In the genomic region with DNA sequence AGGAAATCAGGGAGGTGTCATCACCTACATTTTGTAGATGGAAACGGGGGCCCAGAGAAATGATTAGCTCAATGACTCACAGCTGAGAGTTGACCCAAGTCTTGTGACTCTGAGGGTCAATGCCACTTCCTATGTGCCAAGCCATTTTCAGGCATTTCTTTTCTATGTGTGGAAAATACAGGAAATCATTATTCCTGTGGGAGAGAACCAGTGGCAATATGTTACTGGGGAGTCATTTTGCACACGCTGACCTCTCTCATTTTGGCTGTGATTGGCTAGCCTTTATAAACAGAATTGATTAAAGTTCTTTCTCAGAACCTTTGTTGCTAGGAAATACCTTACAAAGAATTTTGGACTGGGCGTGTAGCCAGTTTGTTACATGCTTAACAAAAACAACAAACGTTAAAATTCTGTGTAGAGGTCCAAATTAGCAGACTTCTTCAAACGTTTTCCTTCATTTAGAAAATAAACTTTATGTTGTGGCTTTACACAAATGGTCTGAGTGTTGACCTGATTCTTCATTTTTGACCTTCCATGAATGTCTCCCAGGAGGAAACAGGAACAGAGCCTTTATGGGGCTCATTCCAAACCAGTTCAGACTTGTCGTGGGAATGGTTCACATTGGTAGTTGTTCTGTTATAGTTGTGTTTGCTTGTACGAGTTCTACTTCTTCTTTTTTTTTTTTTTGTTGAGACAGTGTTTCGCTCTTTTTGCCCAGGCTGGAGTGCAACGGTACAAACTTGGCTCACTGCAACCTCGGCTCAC, we compare ENCODE assay signal across 11 cellular contexts. TPM values are rescaled to one million over a fixed set of nuclear protein-coding genes. Genes with fewer than 3 reads are reported as not detected.
A peak's percentile ranks its signal among the peaks of the same experiment; 100 is the strongest.
DNase-seq lines count a peak whose midpoint lies in the region; ATAC-seq, FAIRE-seq and TF ChIP-seq lines count a peak whose summit lies in the region.
"Had no signal": no experiment of that assay in that cellular context is flagged by ENCODE, and none has a peak within 500 bp of the region (broad histone marks: within the 10 kb centered on the region; RNA-seq: fewer than 3 reads in every experiment).

No MANE protein-coding gene starts in this region.

- no peaks in the 10 kb centered on the region for H4K20me1 ChIP-seq in HepG2 (ENCODE audit: insufficient read depth, low read length)

- H3K79me2 ChIP-seq in HepG2 (ENCODE audit: insufficient read depth, low read length): peaks cover 53% of the 10 kb centered on the region

- CTCF ChIA-PET in HepG2 (lab: Yijun Ruan, JAX; ENCODE audit: low intra/inter-chr PET ratio, low total read pairs): no interaction called here
- CTCF ChIA-PET in CD4-positive, alpha-beta T cell (lab: Charles Lee): no interaction called here

- no peak overlapping the region for H3K27ac Mint-ChIP-seq in CD4-positive, alpha-beta T cell
- no peak overlapping the region for H3K27ac Mint-ChIP-seq in glutamatergic neuron (ENCODE audit: unreplicated experiment)
- H3K27ac Mint-ChIP-seq: activated CD8-positive, alpha-beta memory T cell treated with anti-CD3 and anti-CD28 coated beads, Interleukin-2, amount 10 ng/mL, durations not matched to agents 7 days and 5 days had no signal

- no peaks in the 10 kb centered on the region for H3K27me3 Mint-ChIP-seq in CD4-positive, alpha-beta T cell
- no peaks in the 10 kb centered on the region for H3K27me3 Mint-ChIP-seq in glutamatergic neuron (ENCODE audit: unreplicated experiment)
- H3K27me3 Mint-ChIP-seq: activated CD8-positive, alpha-beta memory T cell treated with anti-CD3 and anti-CD28 coated beads, Interleukin-2, amount 10 ng/mL, durations not matched to agents 7 days and 5 days had no signal

- H3K27me3 ChIP-seq in HepG2 (ENCODE audit: control insufficient read depth in 1 of 2, insufficient read depth in 2 of 2, low read length in 2 of 2): no peaks in the 10 kb centered on the region
- H3K27me3 ChIP-seq in thyroid gland: no peaks in the 10 kb centered on the region
- no peaks in the 10 kb centered on the region for H3K27me3 ChIP-seq in CD4-positive, alpha-beta T cell (ENCODE audit: control insufficient read depth, insufficient read depth, low read length)
- H3K27me3 ChIP-seq: tibial nerve had no signal

- TF ChIP-seq EP300 in HepG2 (IDR thresholded peaks at IDR 0.05; ENCODE audit: low read depth in 2 of 2, low read length in 2 of 2): peak in 1 of 2 experiments; percentile 61; a peak in 1 of 4 replicates
- TF ChIP-seq EP300 in HepG2 (CRISPR knock-in tag; IDR thresholded peaks at IDR 0.05; ENCODE audit: borderline replicate concordance): no peak

- in situ Hi-C loops in HepG2 (cut with HindIII; ENCODE audit: extremely low pct_ligation_motif_present, low pct_unique_long_range_greater_than_20kb): no loop called here

- DNase-seq in DMS153 treated with DMSO at 0.1 percent for 48 hours (lab: John Stamatoyannopoulos, UW; ENCODE audit: unreplicated experiment): peak; percentile 3
- DNase-seq in DMS153 (lab: John Stamatoyannopoulos, UW): no peak
- peak; percentile 67 to 81 for DNase-seq in cardiac fibroblast (ENCODE audit: low read depth in 2 of 2)
- DNase-seq in HepG2 (ENCODE audit: low spot score): peak; percentile 71
- DNase-seq in thyroid gland: peak; percentile 66 to 69
- DNase-seq in activated CD4-positive, alpha-beta T cell treated with anti-CD3 and anti-CD28 coated beads for 1 hour: no peak
- no peak for DNase-seq in CD4-positive, alpha-beta T cell
- DNase-seq in glutamatergic neuron: no peak
- DNase-seq: 8988T; activated CD8-positive, alpha-beta memory T cell treated with anti-CD3 and anti-CD28 coated beads, Interleukin-2, amount 10 ng/mL, durations not matched to agents 7 days and 5 days had no signal

- H2AFZ ChIP-seq in HepG2 (ENCODE audit: low read length): no peak overlapping the region

- peaks cover 11% of the 10 kb centered on the region for H3K4me1 Mint-ChIP-seq in CD4-positive, alpha-beta T cell (ENCODE audit: low read depth)
- peaks cover 12% of the 10 kb centered on the region for H3K4me1 Mint-ChIP-seq in glutamatergic neuron (ENCODE audit: low read depth, unreplicated experiment)

- TF ChIP-seq CTCF in cardiac fibroblast (IDR thresholded peaks at IDR 0.05; ENCODE audit: low read depth, low read length) (no peak), HepG2 (CRISPR knock-in tag; IDR thresholded peaks at IDR 0.05) (no peak), thyroid gland (IDR thresholded peaks at IDR 0.05) (no peak), glutamatergic neuron (IDR thresholded peaks at IDR 0.05; ENCODE audit: partially characterized antibody, unreplicated experiment) (no peak)
- no peak for TF ChIP-seq CTCF in CD4-positive, alpha-beta T cell (IDR thresholded peaks at IDR 0.05)

- POLR2A ChIA-PET in HepG2 (lab: Yijun Ruan, JAX): interaction anchor here (0.8 to 4.4 kb wide), 2 partner anchors 11 to 12 kb away, joined by 3 to 59 read pairs; partner anchors contain the start of gene PCCA
- POLR2A ChIA-PET in CD4-positive, alpha-beta T cell (lab: Charles Lee): no interaction called here

- TF ChIP-seq POLR2A in HepG2 (IDR thresholded peaks at IDR 0.05; ENCODE audit: insufficient read depth in 1 of 2, low read depth in 2 of 2, low read length in 2 of 2) (no peak), thyroid gland (IDR thresholded peaks at IDR 0.05) (no peak)

- no peak overlapping the region for H3K4me3 Mint-ChIP-seq in CD4-positive, alpha-beta T cell
- H3K4me3 Mint-ChIP-seq in glutamatergic neuron (ENCODE audit: unreplicated experiment): no peak overlapping the region
- H3K4me3 Mint-ChIP-seq: activated CD8-positive, alpha-beta memory T cell treated with anti-CD3 and anti-CD28 coated beads, Interleukin-2, amount 10 ng/mL, durations not matched to agents 7 days and 5 days had no signal

- H3K4me3 ChIP-seq in cardiac fibroblast (replicated peaks in 1 of 2; ENCODE audit: low read depth in 2 of 2, low read length in 2 of 2): no peak overlapping the region
- H3K4me3 ChIP-seq in HepG2 (replicated peaks in 1 of 3; ENCODE audit: insufficient read depth in 1 of 3, low read depth in 2 of 3, low read length in 3 of 3): no peak overlapping the region
- no peak overlapping the region for H3K4me3 ChIP-seq in thyroid gland (replicated peaks in 1 of 3)
- H3K4me3 ChIP-seq: tibial nerve had no signal

- FAIRE-seq in HepG2 (lab: Jason Lieb, UNC): no peak

- H3K27ac ChIP-seq in HepG2 (ENCODE audit: extremely low read length, insufficient read depth, low read length): peak overlapping the region; percentile 3
- H3K27ac ChIP-seq in thyroid gland: peak overlapping the region; percentile 77 to 94 (median 81)
- no peak overlapping the region for H3K27ac ChIP-seq in CD4-positive, alpha-beta T cell (ENCODE audit: low read depth, low read length)

- WGBS in HepG2 (ENCODE audit: low lambda C conversion rate): 70% methylated on average over 10 of the region's 10 CpGs
- WGBS in thyroid gland, 2 donors: 14 to 18% methylated on average over 10 of the region's 10 CpGs

- peaks cover 14% of the 10 kb centered on the region for H3K36me3 Mint-ChIP-seq in CD4-positive, alpha-beta T cell (ENCODE audit: low read depth)
- peaks cover 5% of the 10 kb centered on the region for H3K36me3 Mint-ChIP-seq in glutamatergic neuron (ENCODE audit: unreplicated experiment)

- BruUV-seq in HepG2 (replicated peaks; lab: Mats Ljungman, UMichigan): no TSS peak

- TF ChIP-seq RAD21 in HepG2 (CRISPR knock-in tag; IDR thresholded peaks at IDR 0.05): no peak

- H3K9me3 ChIP-seq in HepG2 (ENCODE audit: low read length): no peaks in the 10 kb centered on the region
- no peaks in the 10 kb centered on the region for H3K9me3 ChIP-seq in thyroid gland
- H3K9me3 ChIP-seq in CD4-positive, alpha-beta T cell (ENCODE audit: control insufficient read depth, low read length): no peaks in the 10 kb centered on the region
- H3K9me3 ChIP-seq: tibial nerve had no signal

- intact Hi-C loops in HepG2 (cut with micrococcal nuclease; ENCODE audit: unreplicated experiment): no loop called here
- intact Hi-C loops in thyroid gland (cut with DNase I): no loop called here
- intact Hi-C loops in CD4-positive, alpha-beta T cell (cut with DNase I, micrococcal nuclease): no loop called here

- H3K4me1 ChIP-seq in HepG2 (ENCODE audit: insufficient read depth, low read length) (peaks cover 39% of the 10 kb centered on the region), thyroid gland (peaks cover 27 to 44% of the 10 kb centered on the region in 2 donors)

- no peaks in the 10 kb centered on the region for H3K9me3 Mint-ChIP-seq in CD4-positive, alpha-beta T cell
- no peaks in the 10 kb centered on the region for H3K9me3 Mint-ChIP-seq in glutamatergic neuron (ENCODE audit: unreplicated experiment)

- H3K9ac ChIP-seq in HepG2 (ENCODE audit: insufficient read depth, low read depth, low read length): no peak overlapping the region

- peak; percentile 74 for ATAC-seq in HepG2
- ATAC-seq in CD4-positive, alpha-beta T cell (ENCODE audit: poor library complexity): no peak
- ATAC-seq: activated CD8-positive, alpha-beta memory T cell treated with anti-CD3 and anti-CD28 coated beads, Interleukin-2, amount 10 ng/mL, durations not matched to agents 7 days and 5 days had no signal

- H3K36me3 ChIP-seq in HepG2 (replicated peaks in 1 of 2; ENCODE audit: control insufficient read depth in 1 of 2, insufficient read depth in 2 of 2, low read length in 2 of 2): peaks cover under 1 to 12% of the 10 kb centered on the region in 2 experiments; a peak in 3 of 5 replicates
- H3K36me3 ChIP-seq in thyroid gland: no peaks in the 10 kb centered on the region

- peak overlapping the region; percentile 34 for H3K4me2 ChIP-seq in HepG2 (ENCODE audit: low read depth, low read length)

RNA-seq across cellular contexts. Expression of gene PCCA, which starts 11.4 kb away (rescaled TPM):
- 32.2 and 34.6 TPM in 2 replicates for total RNA-seq in HepG2 (2016; rRNA removed; fragmentation: Illumina TruSeq; extraction: Trizol)
- 45.1 and 57.1 TPM in 2 replicates for total RNA-seq in HepG2 (2016; cell fraction: cytosol; rRNA removed; fragmentation: Illumina TruSeq; extraction: Trizol; ENCODE audit: low read depth)
- total RNA-seq in HepG2 (2016; cell fraction: insoluble cytoplasmic fraction; rRNA removed; fragmentation: Illumina TruSeq; extraction: Trizol): 33.1 and 33.7 TPM in 2 replicates
- 19.0 and 22.9 TPM in 2 replicates for total RNA-seq in HepG2 (2016; cell fraction: membrane; rRNA removed; fragmentation: Illumina TruSeq; extraction: Trizol)
- total RNA-seq in HepG2 (2016; cell fraction: nucleus; rRNA removed; fragmentation: Illumina TruSeq; extraction: Trizol): 45.7 and 47.2 TPM in 2 replicates
- polyA plus RNA-seq in HepG2 (2011; rRNA removed): 13.1 and 15.0 TPM in 2 replicates
- polyA plus RNA-seq in HepG2 (2011; cell fraction: cytosol; rRNA removed): 7.8 and 12.0 TPM in 2 replicates
- polyA plus RNA-seq in HepG2 (2011; cell fraction: nucleus; rRNA removed): 12.3 and 15.8 TPM in 2 replicates
- 24.1 and 37.2 TPM in 2 replicates for polyA plus RNA-seq in HepG2 (2012)
- 4.5 and 5.4 TPM in 2 replicates for polyA plus RNA-seq in HepG2 (2016; cell fraction: cytosol; fragmentation: Illumina TruSeq; extraction: Trizol; ENCODE audit: low read depth)
- 36.3 and 36.8 TPM in 2 replicates for polyA plus RNA-seq in HepG2 (2016; cell fraction: insoluble cytoplasmic fraction; fragmentation: Illumina TruSeq; extraction: Trizol; ENCODE audit: low read depth)
- 6.1 and 8.5 TPM in 2 replicates for polyA plus RNA-seq in HepG2 (2016; cell fraction: membrane; fragmentation: Illumina TruSeq; extraction: Trizol; ENCODE audit: low read depth)
- polyA plus RNA-seq in HepG2 (2016; cell fraction: nucleus; fragmentation: Illumina TruSeq; extraction: Trizol; ENCODE audit: insufficient read depth, low read depth): 32.6 and 38.7 TPM in 2 replicates
- 5.1 and 12.0 TPM in 2 replicates for polyA minus RNA-seq in HepG2 (2011; rRNA and poly(A)+ RNA removed; ENCODE audit: low replicate concordance)
- 10.9 and 14.1 TPM in 2 replicates for polyA minus RNA-seq in HepG2 (2011; cell fraction: cytosol; rRNA and poly(A)+ RNA removed)
- polyA minus RNA-seq in HepG2 (2011; cell fraction: nucleus; rRNA and poly(A)+ RNA removed): 65.3 and 67.1 TPM in 2 replicates
- 10 to 100 TPM; 54.3 to 95.2 (median 67.7) TPM for total RNA-seq in thyroid gland
- total RNA-seq in CD4-positive, alpha-beta T cell: 1 to 10 TPM; 4.7 to 5.2 TPM
- 66.8 TPM for total RNA-seq in glutamatergic neuron (ENCODE audit: unreplicated experiment)

Comparison
In these comparisons a context has a peak if more than half of its experiments do, and no peak if none do; other contexts are left out.
1. DNase-seq: peak in DMS153 treated with DMSO at 0.1 percent for 48 hours (single experiment), cardiac fibroblast (2 of 2), HepG2 (single experiment) and thyroid gland (2 of 2); none in DMS153 (single experiment), activated CD4-positive, alpha-beta T cell treated with anti-CD3 and anti-CD28 coated beads for 1 hour (single experiment), CD4-positive, alpha-beta T cell (0 of 10) and glutamatergic neuron (single experiment).